Comparison of ENCODE assay signal across 8 cellular contexts in genomic region chr9:35732185-35733108, GRCh38. TPM values are rescaled to one million over a fixed set of nuclear protein-coding genes. Genes with fewer than 3 reads are reported as not detected.
A peak's percentile ranks its signal among the peaks of the same experiment; 100 is the strongest.
DNase-seq lines count a peak whose midpoint lies in the region; ATAC-seq and TF ChIP-seq lines count a peak whose summit lies in the region.

CREB3 (plus strand) TSS chr9:35732666; CDS start chr9:35732773, 107 bp downstream.
TLN1 (minus strand) TSS chr9:35732195; CDS start chr9:35725694, 6,501 bp downstream.

- H3K4me3 ChIP-seq in right atrium auricular region (peak within 1 kb of the TSS; percentile 78 to 97), vagina (peak within 1 kb of the TSS; percentile 84 to 92)

- H3K36me3 ChIP-seq in right atrium auricular region, result peaks cover 30% of the 10 kb centered on the region
- peaks cover 0 to 20% of the 10 kb centered on the region in 2 donors for H3K36me3 ChIP-seq in vagina

- intact Hi-C loops in T-helper 2 cell treated with Interferon-gamma antibody and Interleukin-4, amounts not matched to agents 100 ng/mL and 5 ng/mL, for 36 hours (cut with micrococcal nuclease), result loop anchor here (1.0 to 5.0 kb wide), 8 partner anchors 17 to 1210 kb away; partner anchors contain the start of genes CCDC107, DNAJB5, ENHO and FAM221B
- intact Hi-C loops in vagina (cut with DNase I), result loop anchor here (5.0 kb wide), 1 partner anchor 125 kb away; the partner anchor contains the start of gene TESK1

- DNase-seq in NCI-H187 treated with DMSO at 0.1 percent for 48 hours (lab: John Stamatoyannopoulos, UW) (peak; percentile 46), anterior cingulate cortex (lab: John Stamatoyannopoulos, UW) (peak; percentile 79 to 100 (median 97)), right atrium auricular region (ENCODE audit: low spot score) (peak; percentile 99), putamen (ENCODE audit: low spot score) (peak; percentile 98), vagina (ENCODE audit: extremely low spot score in 2 of 2) (peak; percentile 98 to 99)

- H3K9me3 ChIP-seq in right atrium auricular region, result no peaks in the 10 kb centered on the region
- no peaks in the 10 kb centered on the region for H3K9me3 ChIP-seq in vagina

- H3K4me1 ChIP-seq in right atrium auricular region (peaks cover 0 to 53% of the 10 kb centered on the region in 2 donors), vagina (peaks cover 53% of the 10 kb centered on the region)

- TF ChIP-seq POLR2A in vagina (IDR thresholded peaks at IDR 0.05), result peak; percentile 26 to 57

- ATAC-seq in GM18502 (IDR thresholded peaks at IDR 0.05; ENCODE audit: poor library complexity, unreplicated experiment) (peak; percentile 80), HG02970 (IDR thresholded peaks at IDR 0.05; ENCODE audit: low FRiP score, unreplicated experiment) (peak; percentile 77)

- H3K27ac ChIP-seq in right atrium auricular region, result peak within 1 kb of the TSS; percentile 96 to 98
- H3K27ac ChIP-seq in vagina, result peak within 1 kb of the TSS; percentile 89

- TF ChIP-seq CTCF in right atrium auricular region (IDR thresholded peaks at IDR 0.05), result no peak
- TF ChIP-seq CTCF in vagina (IDR thresholded peaks at IDR 0.05), result no peak

- no peaks in the 10 kb centered on the region for H3K27me3 ChIP-seq in right atrium auricular region
- H3K27me3 ChIP-seq in vagina, result no peaks in the 10 kb centered on the region

RNA-seq across cellular contexts. Expression of gene CREB3, which starts in this region (rescaled TPM):
- total RNA-seq in T-helper 2 cell treated with Interferon-gamma antibody and Interleukin-4, amounts not matched to agents 100 ng/mL and 5 ng/mL, for 36 hours, result 18.0 and 19.9 TPM in 2 replicates
- 10 to 100 TPM; 34.6 to 48.5 TPM for total RNA-seq in right atrium auricular region
- 35.1 TPM for total RNA-seq in vagina

RNA-seq across cellular contexts. Expression of gene TLN1, which starts in this region (rescaled TPM):
- total RNA-seq in T-helper 2 cell treated with Interferon-gamma antibody and Interleukin-4, amounts not matched to agents 100 ng/mL and 5 ng/mL, for 36 hours, result 360 and 382 TPM in 2 replicates
- 100 to 1,000 TPM; 273 to 370 TPM for total RNA-seq in right atrium auricular region
- total RNA-seq in vagina, result 268 TPM

Comparison
In these comparisons a context has a peak if more than half of its experiments do, and no peak if none do; other contexts are left out.
1. Peak in every context shown above with its lines: DNase-seq, ATAC-seq, H3K4me3 ChIP-seq and H3K27ac ChIP-seq.
2. DNase-seq: peak in every context shown above with its lines; median percentile 99 in right atrium auricular region; 98 in vagina; 98 in putamen; 97 in anterior cingulate cortex; 46 in NCI-H187 treated with DMSO at 0.1 percent for 48 hours.